ENCODE assay signal across 25 cellular contexts in the genomic region with DNA sequence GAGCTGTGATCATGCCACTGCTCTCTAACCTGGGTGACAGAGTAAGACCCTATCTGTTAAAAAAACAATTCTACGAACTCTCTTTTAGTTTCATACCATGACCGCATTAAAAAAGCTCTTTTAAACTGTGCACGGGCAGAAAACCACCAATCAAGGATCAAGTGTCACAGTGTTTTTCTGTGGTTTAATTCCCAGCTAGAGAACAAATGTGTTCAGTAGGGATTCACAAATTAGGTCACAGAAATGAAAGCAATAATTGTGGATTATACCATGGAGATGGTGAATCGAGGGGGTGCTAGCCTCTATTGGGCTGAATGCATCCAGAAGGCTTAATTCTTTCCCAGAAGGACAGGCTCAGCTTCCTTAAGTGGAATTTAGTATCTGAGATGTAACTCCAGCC.
"Had no signal": no experiment of that assay in that cellular context is flagged by ENCODE, and none has a peak within 500 bp of the region (broad histone marks: within the 10 kb centered on the region; RNA-seq: fewer than 3 reads in every experiment).

No MANE protein-coding gene starts in this region.

- ATAC-seq: foreskin keratinocyte; left cardiac atrium; lower lobe of right lung; naive thymus-derived CD4-positive, alpha-beta T cell; psoas muscle; right lobe of liver; stimulated activated memory B cell treated with anti-CD40 and anti-IgM and Interleukin-4, amounts not matched to agents 10 μg/mL and 1 μg/mL and 100 μg/mL, for 72 hours had no signal

- FAIRE-seq: kidney had no signal

- H2AFZ ChIP-seq: hepatocyte had no signal

- H3K9me3 Mint-ChIP-seq: memory B cell; stimulated activated memory B cell treated with anti-CD40 and anti-IgM and Interleukin-4, amounts not matched to agents 10 μg/mL and 1 μg/mL and 100 μg/mL, for 72 hours; stimulated activated naive CD8-positive, alpha-beta T cell treated with anti-CD3 and anti-CD28 coated beads, Interleukin-15, Interleukin-2, amounts not matched to agents 100 ng/mL and 50 ng/mL, for 24 hours had no signal

- H3K4me1 ChIP-seq: foreskin keratinocyte, left ventricle myocardium inferior, lower lobe of right lung, psoas muscle, right lobe of liver, spleen, upper lobe of left lung, uterus had no signal

- H3K79me2 ChIP-seq: hepatocyte had no signal

- H3K9me3 ChIP-seq: esophagus squamous epithelium, lower lobe of right lung, psoas muscle, right lobe of liver, tibial artery, upper lobe of left lung, uterus had no signal

- DNase-seq: dermis blood vessel endothelial cell; esophagus squamous epithelium; foreskin keratinocyte; head of caudate nucleus; kidney; left cardiac atrium; left ventricle myocardium inferior; lower lobe of right lung; midbrain; naive thymus-derived CD4-positive, alpha-beta T cell; nephron progenitor cell; psoas muscle; retina; right lobe of liver; spleen; stimulated activated CD4-positive, alpha-beta T cell treated with anti-CD3 and anti-CD28 coated beads, Interleukin-15, amount 100 ng/mL, for 24 hours; stimulated activated CD4-positive, alpha-beta T cell treated with anti-CD3 and anti-CD28 coated beads, Interleukin-1b, Interleukin-23, amount 100 ng/mL, for 48 hours; stimulated activated CD4-positive, alpha-beta T cell treated with anti-CD3 and anti-CD28 coated beads, Interleukin-4, amount 100 ng/mL, for 24 hours; tibial artery; upper lobe of left lung; uterus had no signal

- H3K27ac Mint-ChIP-seq: memory B cell; naive thymus-derived CD4-positive, alpha-beta T cell; nephron progenitor cell; stimulated activated memory B cell treated with anti-CD40 and anti-IgM and Interleukin-4, amounts not matched to agents 10 μg/mL and 1 μg/mL and 100 μg/mL, for 72 hours; stimulated activated naive CD8-positive, alpha-beta T cell treated with anti-CD3 and anti-CD28 coated beads, Interleukin-15, Interleukin-2, amounts not matched to agents 100 ng/mL and 50 ng/mL, for 24 hours had no signal

- H3K4me3 ChIP-seq: esophagus squamous epithelium, hepatocyte, left ventricle myocardium inferior, lower lobe of right lung, psoas muscle, right lobe of liver, spleen, tibial artery, upper lobe of left lung, uterus had no signal

- H3K36me3 ChIP-seq: esophagus squamous epithelium, left ventricle myocardium inferior, lower lobe of right lung, right lobe of liver, spleen, tibial artery, upper lobe of left lung, uterus had no signal

- H3K27me3 ChIP-seq: esophagus squamous epithelium, foreskin keratinocyte, hepatocyte, right lobe of liver, spleen, tibial artery, upper lobe of left lung, uterus had no signal

- H3K27ac ChIP-seq: foreskin keratinocyte, hepatocyte, left ventricle myocardium inferior, lower lobe of right lung, psoas muscle, right lobe of liver, spleen, tibial artery, upper lobe of left lung, uterus had no signal

- H3K4me2 ChIP-seq: hepatocyte had no signal
